13 cellular contexts compared by ENCODE assay signal in the genomic region with DNA sequence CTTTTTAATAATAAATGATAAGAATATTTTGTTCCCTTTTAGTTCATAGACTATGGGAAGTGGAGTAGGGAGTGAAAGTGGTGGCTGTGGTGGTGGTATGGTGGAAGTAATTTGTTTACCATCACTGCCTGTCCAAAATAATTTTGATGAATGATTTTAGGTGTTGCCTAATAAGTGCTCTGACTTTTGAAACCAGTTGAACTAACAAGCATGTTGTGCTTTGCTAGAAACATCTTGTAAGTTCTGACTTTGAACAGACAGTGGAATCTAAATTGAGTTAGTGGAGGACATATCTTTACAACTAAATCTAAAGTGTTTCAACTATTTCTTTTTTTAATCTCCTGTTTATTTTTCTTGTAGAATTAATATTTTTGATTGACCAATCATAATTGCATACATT. TPM values are rescaled to one million over a fixed set of nuclear protein-coding genes. Genes with fewer than 3 reads are reported as not detected.
DNase-seq lines count a peak whose midpoint lies in the region; ATAC-seq and TF ChIP-seq lines count a peak whose summit lies in the region.
"Had no signal": no experiment of that assay in that cellular context is flagged by ENCODE, and none has a peak within 500 bp of the region (broad histone marks: within the 10 kb centered on the region; RNA-seq: fewer than 3 reads in every experiment).

No MANE protein-coding gene starts in this region.

- H4K20me1 ChIP-seq in neural progenitor cell (ENCODE audit: low read depth) = peaks cover 28% of the 10 kb centered on the region
- H4K20me1 ChIP-seq: BLaER1 treated with 17β-estradiol and CSF1 and Interleukin-3, amounts not matched to agents 10 nM and 100 nM had no signal

- H2AFZ ChIP-seq in neural progenitor cell (replicated peaks) = no peak overlapping the region
- H2AFZ ChIP-seq: GM23338 had no signal

- no peaks in the 10 kb centered on the region for H3K9me3 ChIP-seq in neural progenitor cell (ENCODE audit: low read depth)

- no peak overlapping the region for H3K27ac Mint-ChIP-seq in neural progenitor cell
- H3K27ac Mint-ChIP-seq: GM23338 had no signal

- no peaks in the 10 kb centered on the region for H3K4me1 ChIP-seq in neural progenitor cell
- H3K4me1 ChIP-seq: BLaER1 treated with 17β-estradiol and CSF1 and Interleukin-3, amounts not matched to agents 10 nM and 100 nM had no signal

- no peak overlapping the region for H3K4me3 Mint-ChIP-seq in neural progenitor cell
- H3K4me3 Mint-ChIP-seq: GM23338 had no signal

- peaks cover 2% of the 10 kb centered on the region for H3K36me3 Mint-ChIP-seq in neural progenitor cell

- peaks cover under 1% of the 10 kb centered on the region for H3K27me3 Mint-ChIP-seq in neural progenitor cell (ENCODE audit: insufficient read depth, low read depth)
- H3K27me3 Mint-ChIP-seq: CD4-positive, CD25-positive, alpha-beta regulatory T cell had no signal

- H3K4me3 ChIP-seq in fibroblast of villous mesenchyme (ENCODE audit: low read depth, low read length) (no peak overlapping the region), neural progenitor cell (no peak overlapping the region)
- H3K4me3 ChIP-seq: BLaER1 treated with 17β-estradiol and CSF1 and Interleukin-3, amounts not matched to agents 10 nM and 100 nM; GM23338 had no signal

- no peaks in the 10 kb centered on the region for H3F3A ChIP-seq in neural progenitor cell (ENCODE audit: low read depth)

- ATAC-seq in GM21529 (IDR thresholded peaks at IDR 0.05; ENCODE audit: unreplicated experiment) = no peak
- ATAC-seq: GM23338 had no signal

- no peaks in the 10 kb centered on the region for H3K4me1 Mint-ChIP-seq in neural progenitor cell
- H3K4me1 Mint-ChIP-seq: GM23338 had no signal

- no peaks in the 10 kb centered on the region for H3K36me3 ChIP-seq in neural progenitor cell
- H3K36me3 ChIP-seq: BLaER1 treated with 17β-estradiol and CSF1 and Interleukin-3, amounts not matched to agents 10 nM and 100 nM had no signal

- TF ChIP-seq CTCF in fibroblast of villous mesenchyme (IDR thresholded peaks at IDR 0.05; ENCODE audit: insufficient read depth, low read depth, low read length) (no peak), neural progenitor cell (IDR thresholded peaks at IDR 0.05) (no peak)

- no peak overlapping the region for H3K4me2 ChIP-seq in neural progenitor cell
- H3K4me2 ChIP-seq: BLaER1 treated with 17β-estradiol and CSF1 and Interleukin-3, amounts not matched to agents 10 nM and 100 nM; GM23338 had no signal

- no peaks in the 10 kb centered on the region for H3K27me3 ChIP-seq in neural progenitor cell
- H3K27me3 ChIP-seq: BLaER1 treated with 17β-estradiol and CSF1 and Interleukin-3, amounts not matched to agents 10 nM and 100 nM had no signal

- DNase-seq in NOMO-1 treated with DMSO at 0.1 percent for 48 hours (lab: John Stamatoyannopoulos, UW; ENCODE audit: unreplicated experiment) = peak; percentile 26
- DNase-seq in NOMO-1 treated with dmso at 0.1 percent for 144 hours (lab: John Stamatoyannopoulos, UW; ENCODE audit: unreplicated experiment) = no peak
- DNase-seq in amniotic epithelial cell (ENCODE audit: low read depth) = peak; percentile 64
- peak; percentile 48 for DNase-seq in fibroblast of villous mesenchyme (ENCODE audit: low read depth)
- DNase-seq in retina = no peak
- no peak for DNase-seq in neural progenitor cell (ENCODE audit: low spot score)
- DNase-seq: 8988T; CD4-positive, CD25-positive, alpha-beta regulatory T cell; DMS53; H7 had no signal

- peaks cover 14% of the 10 kb centered on the region for H3K79me2 ChIP-seq in neural progenitor cell (ENCODE audit: low read depth)

- no peak overlapping the region for H3K27ac ChIP-seq in neural progenitor cell
- H3K27ac ChIP-seq: BLaER1 treated with 17β-estradiol and CSF1 and Interleukin-3, amounts not matched to agents 10 nM and 100 nM had no signal

- H3K9ac ChIP-seq in neural progenitor cell = no peak overlapping the region
- H3K9ac ChIP-seq: BLaER1 treated with 17β-estradiol and CSF1 and Interleukin-3, amounts not matched to agents 10 nM and 100 nM had no signal

- H3K9me3 Mint-ChIP-seq in neural progenitor cell = no peaks in the 10 kb centered on the region
- H3K9me3 Mint-ChIP-seq: CD4-positive, CD25-positive, alpha-beta regulatory T cell; GM23338 had no signal

RNA-seq across cellular contexts. Expression of gene ZEB1, which starts 49.7 kb away (rescaled TPM):
- total RNA-seq in fibroblast of villous mesenchyme (73.4 and 89.8 TPM in 2 replicates), neural progenitor cell (ENCODE audit: low replicate concordance) (26.4 and 38.8 TPM in 2 replicates)

Comparison
In these comparisons a context has a peak if more than half of its experiments do, and no peak if none do; other contexts are left out.
1. DNase-seq: peak in NOMO-1 treated with DMSO at 0.1 percent for 48 hours (single experiment), amniotic epithelial cell (single experiment) and fibroblast of villous mesenchyme (single experiment); none in NOMO-1 treated with dmso at 0.1 percent for 144 hours (single experiment), retina (single experiment) and neural progenitor cell (single experiment).